8 cellular contexts compared by ENCODE assay signal in genomic region chr10:100969175-100970075, GRCh38. TPM values are rescaled to one million over a fixed set of nuclear protein-coding genes. Genes with fewer than 3 reads are reported as not detected.
A peak's percentile ranks its signal among the peaks of the same experiment; 100 is the strongest.
DNase-seq lines count a peak whose midpoint lies in the region; ATAC-seq and TF ChIP-seq lines count a peak whose summit lies in the region.

A gene with protein sequence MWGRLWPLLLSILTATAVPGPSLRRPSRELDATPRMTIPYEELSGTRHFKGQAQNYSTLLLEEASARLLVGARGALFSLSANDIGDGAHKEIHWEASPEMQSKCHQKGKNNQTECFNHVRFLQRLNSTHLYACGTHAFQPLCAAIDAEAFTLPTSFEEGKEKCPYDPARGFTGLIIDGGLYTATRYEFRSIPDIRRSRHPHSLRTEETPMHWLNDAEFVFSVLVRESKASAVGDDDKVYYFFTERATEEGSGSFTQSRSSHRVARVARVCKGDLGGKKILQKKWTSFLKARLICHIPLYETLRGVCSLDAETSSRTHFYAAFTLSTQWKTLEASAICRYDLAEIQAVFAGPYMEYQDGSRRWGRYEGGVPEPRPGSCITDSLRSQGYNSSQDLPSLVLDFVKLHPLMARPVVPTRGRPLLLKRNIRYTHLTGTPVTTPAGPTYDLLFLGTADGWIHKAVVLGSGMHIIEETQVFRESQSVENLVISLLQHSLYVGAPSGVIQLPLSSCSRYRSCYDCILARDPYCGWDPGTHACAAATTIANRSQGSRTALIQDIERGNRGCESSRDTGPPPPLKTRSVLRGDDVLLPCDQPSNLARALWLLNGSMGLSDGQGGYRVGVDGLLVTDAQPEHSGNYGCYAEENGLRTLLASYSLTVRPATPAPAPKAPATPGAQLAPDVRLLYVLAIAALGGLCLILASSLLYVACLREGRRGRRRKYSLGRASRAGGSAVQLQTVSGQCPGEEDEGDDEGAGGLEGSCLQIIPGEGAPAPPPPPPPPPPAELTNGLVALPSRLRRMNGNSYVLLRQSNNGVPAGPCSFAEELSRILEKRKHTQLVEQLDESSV (plus strand): TSS chr10:100969504. CDS start chr10:100972913, 3,409 bp downstream.

- peaks cover 7% of the 10 kb centered on the region for H3K36me3 Mint-ChIP-seq in activated CD4-positive, alpha-beta T cell treated with anti-CD3 and anti-CD28 coated beads, Interleukin-2, amount 10 ng/mL, durations not matched to agents 7 days and 5 days (ENCODE audit: low read depth)
- H3K36me3 Mint-ChIP-seq in effector memory CD8-positive, alpha-beta T cell (ENCODE audit: insufficient read depth) = peaks cover 6% of the 10 kb centered on the region

- no peaks in the 10 kb centered on the region for H3K9me3 ChIP-seq in mesodermal cell (ENCODE audit: control insufficient read depth, low read length)
- no peaks in the 10 kb centered on the region for H3K9me3 ChIP-seq in stomach

- intact Hi-C loops in stomach (cut with DNase I; ENCODE audit: low total_unique reads) = no loop called here

- TF ChIP-seq POLR2A in stomach (IDR thresholded peaks at IDR 0.05) = no peak

- H3K4me1 ChIP-seq in mesodermal cell (ENCODE audit: control insufficient read depth, insufficient read depth, low read length, poor library complexity, severe bottlenecking) (no peaks in the 10 kb centered on the region), stomach (peaks cover 24 to 47% (median 40%) of the 10 kb centered on the region in 4 donors)

- H3K4me3 Mint-ChIP-seq in activated CD4-positive, alpha-beta T cell treated with anti-CD3 and anti-CD28 coated beads, Interleukin-2, amount 10 ng/mL, durations not matched to agents 7 days and 5 days = peak within 1 kb of the TSS; percentile 56
- peak within 1 kb of the TSS; percentile 62 to 68 for H3K4me3 Mint-ChIP-seq in effector memory CD8-positive, alpha-beta T cell

- H3K4me1 Mint-ChIP-seq in activated CD4-positive, alpha-beta T cell treated with anti-CD3 and anti-CD28 coated beads, Interleukin-2, amount 10 ng/mL, durations not matched to agents 7 days and 5 days = peaks cover 14% of the 10 kb centered on the region
- H3K4me1 Mint-ChIP-seq in effector memory CD8-positive, alpha-beta T cell (ENCODE audit: low read depth in 2 of 2) = peaks cover 9 to 18% of the 10 kb centered on the region in 2 donors

- H3K27me3 Mint-ChIP-seq in activated CD4-positive, alpha-beta T cell treated with anti-CD3 and anti-CD28 coated beads, Interleukin-2, amount 10 ng/mL, durations not matched to agents 7 days and 5 days = peaks cover 5% of the 10 kb centered on the region
- no peaks in the 10 kb centered on the region for H3K27me3 Mint-ChIP-seq in effector memory CD8-positive, alpha-beta T cell

- H3K4me3 ChIP-seq in mesodermal cell (ENCODE audit: extremely low read depth, insufficient read depth, low read length, poor library complexity, severe bottlenecking) (peak within 1 kb of the TSS; percentile 64), stomach (peak within 1 kb of the TSS; percentile 66 to 69 (median 68))

- DNase-seq in NCI-H526 (lab: John Stamatoyannopoulos, UW) = peak; percentile 4 to 66
- DNase-seq in NCI-H526 treated with DMSO at 0.1 percent for 48 hours (lab: John Stamatoyannopoulos, UW) = no peak
- DNase-seq in KBM-7 = peak; percentile 54
- DNase-seq in activated CD4-positive, alpha-beta T cell treated with anti-CD3 and anti-CD28 coated beads, Interleukin-2, amount 10 ng/mL, durations not matched to agents 7 days and 5 days = peak; percentile 44
- peak; percentile 26 to 33 (median 29) for DNase-seq in effector memory CD8-positive, alpha-beta T cell
- peak; percentile 47 for DNase-seq in stomach

- no peaks in the 10 kb centered on the region for H3K9me3 Mint-ChIP-seq in activated CD4-positive, alpha-beta T cell treated with anti-CD3 and anti-CD28 coated beads, Interleukin-2, amount 10 ng/mL, durations not matched to agents 7 days and 5 days
- no peaks in the 10 kb centered on the region for H3K9me3 Mint-ChIP-seq in effector memory CD8-positive, alpha-beta T cell

- ATAC-seq in effector memory CD8-positive, alpha-beta T cell (replicated peaks) = peak; percentile 72
- no peak for ATAC-seq in GM19467 (IDR thresholded peaks at IDR 0.05; ENCODE audit: unreplicated experiment)

- peak within 1 kb of the TSS; percentile 25 for H3K27ac Mint-ChIP-seq in activated CD4-positive, alpha-beta T cell treated with anti-CD3 and anti-CD28 coated beads, Interleukin-2, amount 10 ng/mL, durations not matched to agents 7 days and 5 days
- peak within 1 kb of the TSS; percentile 25 to 83 for H3K27ac Mint-ChIP-seq in effector memory CD8-positive, alpha-beta T cell

- CTCF ChIA-PET in activated CD4-positive, alpha-beta T cell treated with anti-CD3 and anti-CD28 coated beads, Interleukin-2, amount 10 ng/mL, durations not matched to agents 7 days and 5 days (lab: Charles Lee) = interaction anchor here (1.3 kb wide), 1 partner anchor 10 kb away, joined by 3 read pairs; no protein-coding TSS in a partner anchor

- WGBS in mesodermal cell (ENCODE audit: insufficient coverage in 2 of 2), 2 experiments = 4 to 10% methylated on average over 15 to 44 of the region's 71 CpGs
- WGBS in stomach, 5 donors = 1 to 7% (median 2%) methylated on average over 19 to 71 of the region's 71 CpGs

- H3K27ac ChIP-seq in mesodermal cell (ENCODE audit: low read depth, low read length, severe bottlenecking) (no peak within 1 kb of the TSS), stomach (peak within 1 kb of the TSS; percentile 52 to 84 (median 74))

- no peak for TF ChIP-seq EP300 in stomach (IDR thresholded peaks at IDR 0.05)

- POLR2A ChIA-PET in activated CD4-positive, alpha-beta T cell treated with anti-CD3 and anti-CD28 coated beads, Interleukin-2, amount 10 ng/mL, durations not matched to agents 7 days and 5 days (lab: Charles Lee) = interaction anchor here (0.6 kb wide), 1 partner anchor 63 kb away, joined by 3 read pairs; no protein-coding TSS in a partner anchor

- in situ Hi-C loops in KBM-7 (cut with MboI; ENCODE audit: low pct_unique_long_range_greater_than_20kb, low sequenced_read_pairs) = no loop called here

- peak in 5 of 7 experiments; percentile 44 to 76 (median 62) for TF ChIP-seq CTCF in stomach (IDR thresholded peaks at IDR 0.05)

- peaks cover 19% of the 10 kb centered on the region for H3K36me3 ChIP-seq in mesodermal cell (ENCODE audit: control insufficient read depth, insufficient read depth, low read length)
- peaks cover 0 to 23% (median 18%) of the 10 kb centered on the region in 4 donors for H3K36me3 ChIP-seq in stomach

- peaks cover 0 to 8% (median 0%) of the 10 kb centered on the region in 3 donors for H3K27me3 ChIP-seq in stomach

RNA-seq across cellular contexts. Expression of the gene that starts here (rescaled TPM):
- total RNA-seq in activated CD4-positive, alpha-beta T cell treated with anti-CD3 and anti-CD28 coated beads, Interleukin-2, amount 10 ng/mL, durations not matched to agents 7 days and 5 days = 1 to 10 TPM; 1.1 to 1.6 TPM
- 11.6 TPM for polyA plus RNA-seq in mesodermal cell (2013, experiment 1 of 2)
- polyA plus RNA-seq in mesodermal cell (2013, experiment 2 of 2) = 8.9 TPM
- total RNA-seq in stomach = 10 to 100 TPM in 3 of 5 donors, 1 to 10 TPM in 2; 7.6 to 96.3 (median 25.5) TPM
- polyA plus RNA-seq in stomach = 1 to 10 TPM; 5.1 to 6.2 (median 6.1) TPM
